In genomic region chr10:70889291-70889690, GRCh38 we compare ENCODE assay signal across 13 cellular contexts. TPM values are rescaled to one million over a fixed set of nuclear protein-coding genes. Genes with fewer than 3 reads are reported as not detected.
DNase-seq lines count a peak whose midpoint lies in the region; ATAC-seq, FAIRE-seq and TF ChIP-seq lines count a peak whose summit lies in the region.
"Had no signal": no experiment of that assay in that cellular context is flagged by ENCODE, and none has a peak within 500 bp of the region (broad histone marks: within the 10 kb centered on the region; RNA-seq: fewer than 3 reads in every experiment).

No MANE protein-coding gene starts in this region.

- H3K4me3 Mint-ChIP-seq in WTC11 (peak overlapping the region; percentile 74), glutamatergic neuron (ENCODE audit: unreplicated experiment) (peak overlapping the region; percentile 15)

- no peaks in the 10 kb centered on the region for H3K27me3 ChIP-seq in pancreas
- H3K27me3 ChIP-seq: Peyer's patch had no signal

- no peak for DNase-seq in A549 (ENCODE audit: low read depth in 1 of 2, low spot score in 1 of 2)
- DNase-seq in ELR (ENCODE audit: low read depth) = peak; percentile 19
- no peak for DNase-seq in WTC11 (ENCODE audit: low spot score)
- no peak for DNase-seq in glutamatergic neuron
- DNase-seq in NCI-H226 = no peak
- DNase-seq in pancreas = no peak
- no peak for DNase-seq in NCI-H2227 (lab: John Stamatoyannopoulos, UW; ENCODE audit: unreplicated experiment)
- DNase-seq in NCI-H82 (lab: John Stamatoyannopoulos, UW) = no peak
- DNase-seq: COR-L47; KG1; occipital lobe; stimulated activated CD4-positive, alpha-beta T cell treated with anti-CD3 and anti-CD28 coated beads, Interleukin-15, amount 100 ng/mL, for 24 hours had no signal

- H3K27ac ChIP-seq in A549 = peak overlapping the region in 1 of 2 experiments; percentile 98; a peak in 2 of 6 replicates
- no peak overlapping the region for H3K27ac ChIP-seq in pancreas

- TF ChIP-seq CTCF in A549 (IDR thresholded peaks at IDR 0.05) = no peak
- TF ChIP-seq CTCF in WTC11 (IDR thresholded peaks at IDR 0.05) = no peak
- no peak for TF ChIP-seq CTCF in glutamatergic neuron (IDR thresholded peaks at IDR 0.05; ENCODE audit: partially characterized antibody, unreplicated experiment)
- TF ChIP-seq CTCF in pancreas (IDR thresholded peaks at IDR 0.05) = no peak

- peak overlapping the region; percentile 92 for H3K4me2 ChIP-seq in A549

- POLR2A ChIA-PET in A549 (lab: Yijun Ruan, JAX) = interaction anchor here (0.9 kb wide), 1 partner anchor 73 kb away, joined by 4 read pairs; no protein-coding TSS in a partner anchor
- POLR2A ChIA-PET in WTC11 (lab: Charles Lee) = no interaction called here

- H3K4me3 ChIP-seq in A549 = no peak overlapping the region
- no peak overlapping the region for H3K4me3 ChIP-seq in pancreas

- intact Hi-C loops in pancreas (cut with DNase I) = no loop called here

- CTCF ChIA-PET in A549 (lab: Yijun Ruan, JAX) = interaction anchor here (1.1 to 6.1 kb wide), 4 partner anchors 11 to 428 kb away, joined by 3 to 31 read pairs (median 3); no protein-coding TSS in a partner anchor
- CTCF ChIA-PET in WTC11 (lab: Charles Lee) = interaction anchor here (2.6 to 2.8 kb wide), 2 partner anchors 12 to 14 kb away, joined by 10 to 19 read pairs; no protein-coding TSS in a partner anchor

- TF ChIP-seq POLR2A in A549 (IDR thresholded peaks at IDR 0.05; ENCODE audit: low read length) = no peak

- H3K4me1 Mint-ChIP-seq in WTC11 (peaks cover 56% of the 10 kb centered on the region), glutamatergic neuron (ENCODE audit: low read depth, unreplicated experiment) (peaks cover 21% of the 10 kb centered on the region)

- FAIRE-seq in A549 (lab: Jason Lieb, UNC) (no peak), pancreas (lab: Jason Lieb, UNC) (no peak)

- H3K36me3 Mint-ChIP-seq in WTC11 (peaks cover 11% of the 10 kb centered on the region), glutamatergic neuron (ENCODE audit: unreplicated experiment) (peaks cover 9% of the 10 kb centered on the region)

- H3K36me3 ChIP-seq in pancreas = peaks cover 0 to 8% (median 8%) of the 10 kb centered on the region in 3 donors

- no peaks in the 10 kb centered on the region; the same call in 1 of the 2 replicates for H3K27me3 Mint-ChIP-seq in WTC11 (ENCODE audit: low read depth)
- H3K27me3 Mint-ChIP-seq in glutamatergic neuron (ENCODE audit: unreplicated experiment) = peaks cover 7% of the 10 kb centered on the region

- H3K4me1 ChIP-seq in A549 = peaks cover 20% of the 10 kb centered on the region
- H3K4me1 ChIP-seq in pancreas = peaks cover 21 to 31% (median 22%) of the 10 kb centered on the region in 3 donors

- no peaks in the 10 kb centered on the region for H3K9me3 ChIP-seq in A549
- no peaks in the 10 kb centered on the region for H3K9me3 ChIP-seq in pancreas
- H3K9me3 ChIP-seq: Peyer's patch had no signal

- WGBS in A549 (ENCODE audit: missing lambda C conversion rate) = 43% methylated on average over 3 of the region's 3 CpGs
- 48 to 49% methylated on average over 3 of the region's 3 CpGs for WGBS in pancreas, 2 donors

- peaks cover 2% of the 10 kb centered on the region; the same call in 1 of the 2 replicates for H3K9me3 Mint-ChIP-seq in WTC11
- H3K9me3 Mint-ChIP-seq in glutamatergic neuron (ENCODE audit: unreplicated experiment) = peaks cover 3% of the 10 kb centered on the region

- H3K27ac Mint-ChIP-seq in WTC11 = no peak overlapping the region
- no peak overlapping the region for H3K27ac Mint-ChIP-seq in glutamatergic neuron (ENCODE audit: unreplicated experiment)

- no peak for TF ChIP-seq RAD21 in A549 (conservative IDR thresholded peaks at IDR 0.05 in 1 of 2, IDR thresholded peaks at IDR 0.05 in 1 of 2)

- TF ChIP-seq EP300 in A549 (IDR thresholded peaks at IDR 0.05) = no peak

- ATAC-seq in A549 = no peak
- no peak for ATAC-seq in WTC11
- no peak for ATAC-seq in pancreas

TF ChIP-seq in A549, 52 proteins besides CTCF, POLR2A, EP300 and RAD21:
- TF ChIP-seq KDM1A (IDR thresholded peaks at IDR 0.05; ENCODE audit: low read depth) (no peak), POLR2AphosphoS2 (conservative IDR thresholded peaks at IDR 0.05; ENCODE audit: low read length) (no peak), MAZ (IDR thresholded peaks at IDR 0.05; ENCODE audit: borderline replicate concordance, low read depth, low read length) (no peak), EHMT2 (IDR thresholded peaks at IDR 0.05; ENCODE audit: low read depth) (no peak), FOXS1 (CRISPR knock-in tag; IDR thresholded peaks at IDR 0.05) (0 out of 2 replicates have a peak, but pooled peaks have one; percentile 3)

TF ChIP-seq in WTC11, 78 proteins besides CTCF, POLR2A, EP300 and RAD21 (continues in another document):
- TF ChIP-seq ZNF317 (CRISPR knock-in tag; IDR thresholded peaks at IDR 0.05; ENCODE audit: borderline replicate concordance, low read depth) = no peak
- TF ChIP-seq ESRRA (CRISPR knock-in tag; IDR thresholded peaks at IDR 0.05; ENCODE audit: borderline replicate concordance) = no peak
- TF ChIP-seq AR (CRISPR knock-in tag; IDR thresholded peaks at IDR 0.05) = no peak
- TF ChIP-seq ZNF512 (CRISPR knock-in tag; IDR thresholded peaks at IDR 0.05; ENCODE audit: borderline replicate concordance) = no peak
- TF ChIP-seq STAT6 (CRISPR knock-in tag; conservative IDR thresholded peaks at IDR 0.05; ENCODE audit: low read depth) = no peak
- TF ChIP-seq ZNF232 (CRISPR knock-in tag; IDR thresholded peaks at IDR 0.05) = no peak
- no peak for TF ChIP-seq PRRX2 (CRISPR knock-in tag; IDR thresholded peaks at IDR 0.05)
- TF ChIP-seq ETV6 (CRISPR knock-in tag; IDR thresholded peaks at IDR 0.05) = no peak
- TF ChIP-seq ZBTB21 (CRISPR knock-in tag; IDR thresholded peaks at IDR 0.05; ENCODE audit: borderline replicate concordance) = no peak
- no peak for TF ChIP-seq ZNF219 (CRISPR knock-in tag; IDR thresholded peaks at IDR 0.05; ENCODE audit: borderline replicate concordance)
- TF ChIP-seq HMGA2 (CRISPR knock-in tag; IDR thresholded peaks at IDR 0.05) = no peak
- TF ChIP-seq OVOL2 (CRISPR knock-in tag; IDR thresholded peaks at IDR 0.05; ENCODE audit: borderline replicate concordance) = no peak

RNA-seq across cellular contexts. Expression of gene PCBD1, which starts 0.9 kb away (rescaled TPM):
- 169 TPM in 2 replicates for polyA plus RNA-seq in A549 (2011; rRNA removed)
- polyA plus RNA-seq in A549 (2012; cell fraction: cytosol; rRNA removed) = 329 and 353 TPM in 2 replicates
- polyA plus RNA-seq in A549 (2012; cell fraction: nucleus; rRNA removed) = 140 and 161 TPM in 2 replicates
- 211 to 226 TPM (median 222 TPM) in 3 replicates for polyA plus RNA-seq in A549 (2017; fragmentation: RNase III; extraction: RNeasy Plus Mini Kit Qiagen cat#74134 plus additional on column Dnase treatment)
- 89.5 and 96.9 TPM in 2 replicates for polyA minus RNA-seq in A549 (2011; rRNA and poly(A)+ RNA removed)
- 32.5 to 44.2 TPM (median 41.8 TPM) in 3 replicates for total RNA-seq in WTC11 (2021)
- total RNA-seq in glutamatergic neuron (ENCODE audit: unreplicated experiment) = 29.1 TPM
- 10 to 100 TPM; 63.6 to 81.1 (median 76.7) TPM for total RNA-seq in pancreas
- 10 to 100 TPM; 77.1 to 95.9 TPM for polyA plus RNA-seq in pancreas
